In the genomic region with DNA sequence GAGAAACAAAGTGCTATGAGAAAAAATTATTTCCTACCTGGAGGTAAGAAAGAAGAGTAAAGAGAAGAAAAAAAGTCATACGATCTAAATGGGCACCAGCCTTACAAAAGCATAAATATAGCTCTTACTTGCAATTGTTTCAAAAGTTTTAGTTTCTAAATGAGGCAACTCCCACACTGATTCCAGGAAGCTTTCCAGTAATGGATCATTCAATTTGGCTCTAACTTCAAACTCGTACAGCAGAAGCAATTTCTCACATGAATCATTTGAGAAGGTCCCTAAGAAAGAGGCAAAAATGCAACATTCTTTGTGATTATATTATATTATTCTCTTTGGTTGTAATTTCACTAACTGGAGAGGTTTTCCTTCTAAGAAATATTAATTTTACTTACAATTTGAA, we compare ENCODE assay signal across 13 cellular contexts.
"Had no signal": no experiment of that assay in that cellular context is flagged by ENCODE, and none has a peak within 500 bp of the region (broad histone marks: within the 10 kb centered on the region; RNA-seq: fewer than 3 reads in every experiment).

No MANE protein-coding gene starts in this region.

- H3K27ac Mint-ChIP-seq: activated B cell treated with CpG ODN at 0.5 μM for 24 hours, endodermal cell had no signal

- H3K4me3 Mint-ChIP-seq: activated B cell treated with CpG ODN at 0.5 μM for 24 hours, endodermal cell had no signal

- H3K9me3 Mint-ChIP-seq: activated B cell treated with CpG ODN at 0.5 μM for 24 hours had no signal

- DNase-seq: activated B cell treated with CpG ODN at 0.5 μM for 24 hours; activated CD4-positive, alpha-beta T cell treated with anti-CD3 and anti-CD28 coated beads for 48 hours; activated CD8-positive, alpha-beta memory T cell treated with anti-CD3 and anti-CD28 coated beads for 24 hours; activated naive CD4-positive, alpha-beta T cell treated with Interleukin-2 at 50 U/mL for 16 hours; dorsolateral prefrontal cortex; endodermal cell; heart left ventricle; midbrain; ovary; sigmoid colon; stimulated activated CD4-positive, alpha-beta T cell treated with anti-CD3 and anti-CD28 coated beads, Interleukin-1b, Interleukin-23, amount 100 ng/mL, for 48 hours; thyroid gland had no signal

- H3K4me1 ChIP-seq: heart left ventricle, sigmoid colon, thyroid gland had no signal

- ATAC-seq: heart left ventricle had no signal

- H3K4me3 ChIP-seq: dorsolateral prefrontal cortex, heart left ventricle, lung, ovary, sigmoid colon, thyroid gland had no signal

- H3K9me3 ChIP-seq: ovary, sigmoid colon, thyroid gland had no signal

- H3K27ac ChIP-seq: dorsolateral prefrontal cortex, heart left ventricle, ovary, sigmoid colon, thyroid gland had no signal

- H3K27me3 ChIP-seq: heart left ventricle, ovary, sigmoid colon, thyroid gland had no signal

- H3K36me3 ChIP-seq: heart left ventricle, ovary, sigmoid colon, thyroid gland had no signal

- H3K4me1 Mint-ChIP-seq: activated B cell treated with CpG ODN at 0.5 μM for 24 hours, endodermal cell had no signal
